Comparison of ENCODE assay signal across 8 cellular contexts in the genomic region with DNA sequence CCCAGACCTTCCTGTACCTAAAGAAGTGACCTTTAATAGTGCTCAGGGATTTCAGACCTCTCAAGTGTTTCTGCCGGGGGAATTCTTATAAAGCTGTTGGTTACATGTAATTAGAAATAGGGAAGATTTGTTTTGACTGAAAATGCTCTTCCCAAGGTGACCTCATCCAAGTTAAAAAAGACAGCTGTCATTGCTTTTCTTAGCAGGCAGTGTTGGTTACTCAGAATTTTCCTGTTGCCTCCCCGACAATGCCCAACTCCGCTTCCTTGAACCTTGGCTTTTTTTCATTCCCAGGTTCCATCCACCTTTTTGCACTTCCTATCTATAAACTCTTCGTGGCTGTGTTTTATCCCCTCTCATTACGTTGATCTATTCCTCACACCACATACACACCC. TPM values are rescaled to one million over a fixed set of nuclear protein-coding genes. Genes with fewer than 3 reads are reported as not detected.
DNase-seq lines count a peak whose midpoint lies in the region; ATAC-seq and TF ChIP-seq lines count a peak whose summit lies in the region.

No MANE protein-coding gene starts in this region.

- no peaks in the 10 kb centered on the region for H3K9me2 ChIP-seq in PC-3 (replicated peaks; ENCODE audit: low read length)

- H3K4me3 ChIP-seq in PC-3 (ENCODE audit: low read length) (peak overlapping the region; percentile 80), trophoblast cell (ENCODE audit: low read depth, low read length) (peak overlapping the region; percentile 72)

- peak overlapping the region; percentile 92 for H3K9ac ChIP-seq in PC-3 (ENCODE audit: low read length)
- H3K9ac ChIP-seq in trophoblast cell (ENCODE audit: low read length) = peak overlapping the region; percentile 34

- no peaks in the 10 kb centered on the region for H4K20me1 ChIP-seq in PC-3 (ENCODE audit: low read length)

- H3K27ac ChIP-seq in PC-3 (ENCODE audit: low read length) = peak overlapping the region; percentile 65
- peak overlapping the region; percentile 59 for H3K27ac ChIP-seq in epithelial cell of prostate
- H3K27ac ChIP-seq in trophoblast cell (ENCODE audit: low read depth, low read length) = no peak overlapping the region

- peak; percentile 7 for DNase-seq in Daoy (ENCODE audit: low read depth)
- DNase-seq in PC-3 = no peak
- DNase-seq in epithelial cell of prostate (ENCODE audit: low read depth, low spot score) = no peak
- DNase-seq in trophoblast cell = no peak
- no peak for DNase-seq in nucleus accumbens (lab: John Stamatoyannopoulos, UW)
- DNase-seq in NCI-H2171 (lab: John Stamatoyannopoulos, UW) = no peak

- H2BK5ac ChIP-seq in trophoblast cell (ENCODE audit: low read depth, low read length, poor library complexity) = peak overlapping the region; percentile 71

- H2AK5ac ChIP-seq in trophoblast cell (ENCODE audit: low read length) = no peak overlapping the region

- no peak overlapping the region for H3K23ac ChIP-seq in trophoblast cell (ENCODE audit: low read length)

- H3K27me3 ChIP-seq in PC-3 (ENCODE audit: low read length) (no peaks in the 10 kb centered on the region), trophoblast cell (ENCODE audit: insufficient read depth, low read length) (no peaks in the 10 kb centered on the region)

- peaks cover 6% of the 10 kb centered on the region for H3K79me1 ChIP-seq in trophoblast cell (ENCODE audit: low read length)

- no peaks in the 10 kb centered on the region for H3F3A ChIP-seq in PC-3 (ENCODE audit: low read length, unreplicated experiment)

- peak overlapping the region; percentile 92 for H2AFZ ChIP-seq in PC-3 (ENCODE audit: low read length)
- H2AFZ ChIP-seq in trophoblast cell (ENCODE audit: insufficient read depth, low read length, poor library complexity) = peak overlapping the region; percentile 37

- no CpG with 5 or more reads among the region's 5 CpGs for WGBS in trophoblast cell (ENCODE audit: extremely low coverage, insufficient coverage, insufficient read length)

- H4K91ac ChIP-seq in trophoblast cell (ENCODE audit: low read depth, low read length) = peak overlapping the region; percentile 60

- CTCF ChIA-PET in PC-3 (lab: Charles Lee) = no interaction called here

- H3K14ac ChIP-seq in trophoblast cell (ENCODE audit: low read length) = peak overlapping the region; percentile 79

- H3K4me2 ChIP-seq in PC-3 (ENCODE audit: low read length) (peak overlapping the region; percentile 94), trophoblast cell (ENCODE audit: low read length) (peak overlapping the region; percentile 68)

- H2BK120ac ChIP-seq in trophoblast cell (ENCODE audit: insufficient read depth, low read length, poor library complexity) = peak overlapping the region; percentile 12

- no peak for TF ChIP-seq CTCF in PC-3 (conservative IDR thresholded peaks at IDR 0.05; ENCODE audit: low read depth, low read length)

- H3K18ac ChIP-seq in trophoblast cell (ENCODE audit: low read length) = no peak overlapping the region

- intact Hi-C loops in PC-3 (cut with micrococcal nuclease) = loop anchor here (5.0 kb wide), 1 partner anchor 104 kb away; no protein-coding TSS in a partner anchor

- no TSS peak for BruUV-seq in PC-3 (replicated peaks; lab: Mats Ljungman, UMichigan)

- H3K36me3 ChIP-seq in PC-3 (ENCODE audit: low read depth, low read length) (0 out of 2 replicates have a peak, but pooled peaks cover 2% of the 10 kb centered on the region), trophoblast cell (ENCODE audit: control insufficient read depth in 1 of 2, insufficient read depth in 2 of 2, low read length in 2 of 2) (peaks cover 0 to 1% of the 10 kb centered on the region in 2 experiments)

- peak overlapping the region; percentile 49 for H4K12ac ChIP-seq in trophoblast cell (ENCODE audit: low read depth, low read length)

- no peak for ATAC-seq in PC-3
- ATAC-seq in HG03045 (IDR thresholded peaks at IDR 0.05; ENCODE audit: unreplicated experiment) = no peak
- no peak for ATAC-seq in HG02798 (IDR thresholded peaks at IDR 0.05; ENCODE audit: poor library complexity, unreplicated experiment)

- peak overlapping the region; percentile 93 for H4K8ac ChIP-seq in trophoblast cell (ENCODE audit: low read depth, low read length)

- POLR2A ChIA-PET in PC-3 (lab: Charles Lee; ENCODE audit: unreplicated experiment) = no interaction called here

- no peak overlapping the region for H2BK12ac ChIP-seq in trophoblast cell (ENCODE audit: low read length)

- peaks cover 43% of the 10 kb centered on the region for H3K79me2 ChIP-seq in PC-3 (ENCODE audit: low read length)
- peaks cover 5% of the 10 kb centered on the region for H3K79me2 ChIP-seq in trophoblast cell (ENCODE audit: control insufficient read depth, insufficient read depth, low read length, poor library complexity)

- H3K4ac ChIP-seq in trophoblast cell (ENCODE audit: low read depth, low read length) = peak overlapping the region; percentile 35

- H3K4me1 ChIP-seq in PC-3 (ENCODE audit: insufficient read depth, low read length) = peaks cover 30% of the 10 kb centered on the region
- H3K4me1 ChIP-seq in trophoblast cell (ENCODE audit: control insufficient read depth in 1 of 2, insufficient read depth in 2 of 2, low read length in 2 of 2) = no peaks in the 10 kb centered on the region

- H3K9me3 ChIP-seq in PC-3 (ENCODE audit: low read length) (no peaks in the 10 kb centered on the region), trophoblast cell (ENCODE audit: insufficient read depth, low read depth, low read length) (no peaks in the 10 kb centered on the region)

RNA-seq across cellular contexts. Expression of a gene that starts 0.8 kb away (rescaled TPM):
- total RNA-seq in Daoy (2014; rRNA removed; shearing (Covaris generic)) = 66.0 and 70.4 TPM in 2 replicates
- total RNA-seq in PC-3 (2014; rRNA removed) = 24.9 and 32.8 TPM in 2 replicates
- 23.7 and 27.1 TPM in 2 replicates for polyA plus RNA-seq in trophoblast cell (2013)
